ENCODE assay signal across 1 cellular context in the genomic region with DNA sequence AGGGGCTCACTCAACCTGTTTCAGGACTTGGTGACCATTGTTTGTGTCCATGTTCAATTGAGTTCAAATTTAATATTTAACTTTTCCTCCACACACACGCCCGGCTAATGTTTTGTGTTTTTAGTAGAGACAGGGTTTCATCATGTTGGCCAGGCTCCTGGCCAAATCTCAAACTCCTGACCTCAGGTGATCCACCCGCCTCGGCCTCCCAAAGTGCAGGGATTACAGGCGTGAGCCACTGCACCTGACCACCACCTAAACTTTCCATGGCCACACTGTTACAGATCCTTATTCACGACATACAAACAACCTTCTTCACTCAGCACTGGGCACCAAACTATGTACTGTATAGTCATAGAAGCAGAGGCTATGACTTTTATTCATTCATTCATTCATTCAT. TPM values are rescaled to one million over a fixed set of nuclear protein-coding genes. Genes with fewer than 3 reads are reported as not detected.
"Had no signal": no experiment of that assay in that cellular context is flagged by ENCODE, and none has a peak within 500 bp of the region (broad histone marks: within the 10 kb centered on the region; RNA-seq: fewer than 3 reads in every experiment).

No MANE protein-coding gene starts in this region.

RNA-seq across cellular contexts. Expression of gene LIMS3, which starts 4.3 kb away (rescaled TPM):
- total RNA-seq: esophagus mucosa had no signal
